Comparison of ENCODE assay signal across 8 cellular contexts in genomic region chr5:150700600-150701377, GRCh38. TPM values are rescaled to one million over a fixed set of nuclear protein-coding genes. Genes with fewer than 3 reads are reported as not detected.
A peak's percentile ranks its signal among the peaks of the same experiment; 100 is the strongest.
DNase-seq lines count a peak whose midpoint lies in the region; ATAC-seq and TF ChIP-seq lines count a peak whose summit lies in the region.

Gene RBM22 (minus strand): TSS chr5:150701062. CDS start chr5:150700985, 77 bp downstream.

- H3K36me3 Mint-ChIP-seq in activated T-helper 1 cell treated with anti-CD3 and anti-CD28 coated beads, Interleukin-12 subunit alpha, Interleukin-12 subunit beta, Interleukin-2, Interleukin-4 antibody, amounts not matched to agents 30 ng/mL and 10 ng/mL and 1 ng/mL, durations not matched to agents 14 hours and 24 hours and 36 hours (ENCODE audit: low read depth), result peaks cover 25% of the 10 kb centered on the region
- peaks cover 13% of the 10 kb centered on the region for H3K36me3 Mint-ChIP-seq in natural killer cell

- intact Hi-C loops in activated T-helper 1 cell treated with anti-CD3 and anti-CD28 coated beads, Interleukin-12 subunit alpha, Interleukin-12 subunit beta, Interleukin-2, Interleukin-4 antibody, amounts not matched to agents 30 ng/mL and 10 ng/mL and 1 ng/mL, durations not matched to agents 14 hours and 24 hours and 36 hours (cut with micrococcal nuclease), result loop anchor here (1.0 to 5.0 kb wide), 17 partner anchors 42 to 740 kb away; partner anchors contain the start of genes CD74, GM2A, SLC26A2 and TCOF1
- intact Hi-C loops in natural killer cell (cut with micrococcal nuclease), result loop anchor here (1.0 kb wide), 2 partner anchors 58 to 83 kb away; no protein-coding TSS in a partner anchor

- H3K9me3 Mint-ChIP-seq in activated T-helper 1 cell treated with anti-CD3 and anti-CD28 coated beads, Interleukin-12 subunit alpha, Interleukin-12 subunit beta, Interleukin-2, Interleukin-4 antibody, amounts not matched to agents 30 ng/mL and 10 ng/mL and 1 ng/mL, durations not matched to agents 14 hours and 24 hours and 36 hours, result no peaks in the 10 kb centered on the region
- no peaks in the 10 kb centered on the region for H3K9me3 Mint-ChIP-seq in natural killer cell

- DNase-seq in Daoy (ENCODE audit: low read depth) (peak; percentile 95), RKO (ENCODE audit: low spot score) (peak; percentile 92), fibroblast of mammary gland (ENCODE audit: low read depth) (peak; percentile 82), natural killer cell (peak; percentile 90)
- DNase-seq in activated T-helper 1 cell treated with anti-CD3 and anti-CD28 coated beads, Interleukin-12 subunit alpha, Interleukin-12 subunit beta, Interleukin-2, Interleukin-4 antibody, amounts not matched to agents 30 ng/mL and 10 ng/mL and 1 ng/mL, durations not matched to agents 14 hours and 24 hours and 36 hours (ENCODE audit: low spot score), result peak; percentile 89
- peak; percentile 89 for DNase-seq in stimulated activated naive CD4-positive, alpha-beta T cell treated with Interleukin-2 at 50 U/mL for 16 hours (lab: John Stamatoyannopoulos, UW)

- peak within 1 kb of the TSS; percentile 98 for H3K4me3 ChIP-seq in fibroblast of mammary gland (ENCODE audit: control insufficient read depth, low read depth, low read length)

- no peak within 1 kb of the TSS for H3K27ac Mint-ChIP-seq in activated T-helper 1 cell treated with anti-CD3 and anti-CD28 coated beads, Interleukin-12 subunit alpha, Interleukin-12 subunit beta, Interleukin-2, Interleukin-4 antibody, amounts not matched to agents 30 ng/mL and 10 ng/mL and 1 ng/mL, durations not matched to agents 14 hours and 24 hours and 36 hours
- H3K27ac Mint-ChIP-seq in natural killer cell, result no peak within 1 kb of the TSS

- peaks cover 5% of the 10 kb centered on the region for H3K4me1 Mint-ChIP-seq in activated T-helper 1 cell treated with anti-CD3 and anti-CD28 coated beads, Interleukin-12 subunit alpha, Interleukin-12 subunit beta, Interleukin-2, Interleukin-4 antibody, amounts not matched to agents 30 ng/mL and 10 ng/mL and 1 ng/mL, durations not matched to agents 14 hours and 24 hours and 36 hours (ENCODE audit: low read depth)
- H3K4me1 Mint-ChIP-seq in natural killer cell, result peaks cover 7 to 15% of the 10 kb centered on the region in 2 donors

- H3K27ac ChIP-seq in KOPT-K1 (ENCODE audit: low read depth, low read length, poor library complexity, severe bottlenecking), result peak within 1 kb of the TSS; percentile 90

- no peaks in the 10 kb centered on the region for H3K27me3 Mint-ChIP-seq in activated T-helper 1 cell treated with anti-CD3 and anti-CD28 coated beads, Interleukin-12 subunit alpha, Interleukin-12 subunit beta, Interleukin-2, Interleukin-4 antibody, amounts not matched to agents 30 ng/mL and 10 ng/mL and 1 ng/mL, durations not matched to agents 14 hours and 24 hours and 36 hours (ENCODE audit: insufficient read depth)
- H3K27me3 Mint-ChIP-seq in natural killer cell (ENCODE audit: low read depth in 2 of 2), result no peaks in the 10 kb centered on the region

- H3K36me3 ChIP-seq in KOPT-K1 (ENCODE audit: insufficient read depth, low read length), result peaks cover 39% of the 10 kb centered on the region

- H3K4me3 Mint-ChIP-seq in activated T-helper 1 cell treated with anti-CD3 and anti-CD28 coated beads, Interleukin-12 subunit alpha, Interleukin-12 subunit beta, Interleukin-2, Interleukin-4 antibody, amounts not matched to agents 30 ng/mL and 10 ng/mL and 1 ng/mL, durations not matched to agents 14 hours and 24 hours and 36 hours, result no peak within 1 kb of the TSS
- no peak within 1 kb of the TSS for H3K4me3 Mint-ChIP-seq in natural killer cell

- peak; percentile 45 for TF ChIP-seq CTCF in fibroblast of mammary gland (conservative IDR thresholded peaks at IDR 0.05; ENCODE audit: control insufficient read depth, insufficient read depth, low read depth, low read length)
- peak; percentile 85 for TF ChIP-seq CTCF in natural killer cell (IDR thresholded peaks at IDR 0.05)

- ATAC-seq in GM21786 (IDR thresholded peaks at IDR 0.05; ENCODE audit: unreplicated experiment) (peak; percentile 96), natural killer cell (peak; percentile 90 to 97 (median 95))

- no peaks in the 10 kb centered on the region for H3K9me3 ChIP-seq in KOPT-K1 (ENCODE audit: insufficient read depth, low read length, poor library complexity, severe bottlenecking)

RNA-seq across cellular contexts. Expression of gene RBM22, which starts in this region (rescaled TPM):
- 51.4 and 51.9 TPM in 2 replicates for total RNA-seq in Daoy (2014; rRNA removed; shearing (Covaris generic))
- 77.5 and 81.9 TPM in 2 replicates for total RNA-seq in activated T-helper 1 cell treated with anti-CD3 and anti-CD28 coated beads, Interleukin-12 subunit alpha, Interleukin-12 subunit beta, Interleukin-2, Interleukin-4 antibody, amounts not matched to agents 30 ng/mL and 10 ng/mL and 1 ng/mL, durations not matched to agents 14 hours and 24 hours and 36 hours
- total RNA-seq in natural killer cell, result 100 to 1,000 TPM; 136 to 149 (median 145) TPM

Comparison
In these comparisons a context has a peak if more than half of its experiments do, and no peak if none do; other contexts are left out.
1. Peak in every context shown above with its lines: DNase-seq, ATAC-seq, H3K4me3 ChIP-seq and H3K27ac ChIP-seq.